ENCODE assay signal across 1 cellular context in the genomic region with DNA sequence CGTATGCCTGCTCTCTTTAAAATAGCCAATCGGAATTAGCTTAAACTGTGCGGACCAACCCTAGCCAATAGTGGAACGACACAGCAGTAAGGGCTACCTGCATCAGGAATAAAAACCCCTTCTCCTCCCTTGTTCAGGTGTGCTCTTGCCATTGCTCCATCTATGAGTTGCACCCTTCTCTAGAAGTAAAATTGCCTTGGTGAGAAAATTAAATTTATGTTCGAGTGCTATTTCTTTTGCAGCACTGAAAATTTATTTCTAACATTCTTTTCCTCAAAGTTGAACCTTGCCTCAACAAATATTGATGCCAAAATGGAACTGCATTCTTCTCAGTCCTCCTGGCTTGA.
TF ChIP-seq lines count a peak whose summit lies in the region.

No MANE protein-coding gene starts in this region.

TF ChIP-seq in HCT116, 20 proteins besides CTCF, POLR2A, EP300 and RAD21 (continued from another document):
- TF ChIP-seq ZBTB33 (IDR thresholded peaks at IDR 0.05; ENCODE audit: extremely low read depth, insufficient replicate concordance, low read length) (no peak), EGR1 (IDR thresholded peaks at IDR 0.05; ENCODE audit: low read depth) (no peak), EZH2 (IDR thresholded peaks at IDR 0.05) (no peak), CBX3 (IDR thresholded peaks at IDR 0.05; ENCODE audit: low read depth) (peak; percentile 7; the same call in 1 of the 2 replicates), CEBPB (IDR thresholded peaks at IDR 0.05; ENCODE audit: low read depth) (no peak), POLR2AphosphoS5 (IDR thresholded peaks at IDR 0.05; ENCODE audit: low read depth, low read length) (no peak), YY1 (IDR thresholded peaks at IDR 0.05; ENCODE audit: extremely low read depth, insufficient replicate concordance, low read depth, low read length) (no peak)
- TF ChIP-seq, protein P1, sequence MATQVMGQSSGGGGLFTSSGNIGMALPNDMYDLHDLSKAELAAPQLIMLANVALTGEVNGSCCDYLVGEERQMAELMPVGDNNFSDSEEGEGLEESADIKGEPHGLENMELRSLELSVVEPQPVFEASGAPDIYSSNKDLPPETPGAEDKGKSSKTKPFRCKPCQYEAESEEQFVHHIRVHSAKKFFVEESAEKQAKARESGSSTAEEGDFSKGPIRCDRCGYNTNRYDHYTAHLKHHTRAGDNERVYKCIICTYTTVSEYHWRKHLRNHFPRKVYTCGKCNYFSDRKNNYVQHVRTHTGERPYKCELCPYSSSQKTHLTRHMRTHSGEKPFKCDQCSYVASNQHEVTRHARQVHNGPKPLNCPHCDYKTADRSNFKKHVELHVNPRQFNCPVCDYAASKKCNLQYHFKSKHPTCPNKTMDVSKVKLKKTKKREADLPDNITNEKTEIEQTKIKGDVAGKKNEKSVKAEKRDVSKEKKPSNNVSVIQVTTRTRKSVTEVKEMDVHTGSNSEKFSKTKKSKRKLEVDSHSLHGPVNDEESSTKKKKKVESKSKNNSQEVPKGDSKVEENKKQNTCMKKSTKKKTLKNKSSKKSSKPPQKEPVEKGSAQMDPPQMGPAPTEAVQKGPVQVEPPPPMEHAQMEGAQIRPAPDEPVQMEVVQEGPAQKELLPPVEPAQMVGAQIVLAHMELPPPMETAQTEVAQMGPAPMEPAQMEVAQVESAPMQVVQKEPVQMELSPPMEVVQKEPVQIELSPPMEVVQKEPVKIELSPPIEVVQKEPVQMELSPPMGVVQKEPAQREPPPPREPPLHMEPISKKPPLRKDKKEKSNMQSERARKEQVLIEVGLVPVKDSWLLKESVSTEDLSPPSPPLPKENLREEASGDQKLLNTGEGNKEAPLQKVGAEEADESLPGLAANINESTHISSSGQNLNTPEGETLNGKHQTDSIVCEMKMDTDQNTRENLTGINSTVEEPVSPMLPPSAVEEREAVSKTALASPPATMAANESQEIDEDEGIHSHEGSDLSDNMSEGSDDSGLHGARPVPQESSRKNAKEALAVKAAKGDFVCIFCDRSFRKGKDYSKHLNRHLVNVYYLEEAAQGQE (IDR thresholded peaks at IDR 0.05; ENCODE audit: low read depth): no peak
